ENCODE assay signal across 8 cellular contexts in genomic region chr21:31558839-31559367, GRCh38.
DNase-seq lines count a peak whose midpoint lies in the region; ATAC-seq and TF ChIP-seq lines count a peak whose summit lies in the region.

No MANE protein-coding gene starts in this region.

- H4K20me1 ChIP-seq in PC-9 (ENCODE audit: insufficient read depth): no peaks in the 10 kb centered on the region
- H4K20me1 ChIP-seq in neural progenitor cell (ENCODE audit: low read depth): peaks cover 17% of the 10 kb centered on the region

- peaks cover 39% of the 10 kb centered on the region for H3K27me3 ChIP-seq in HUES48 (ENCODE audit: control insufficient read depth, insufficient read depth, low read length)
- H3K27me3 ChIP-seq in PC-9 (ENCODE audit: insufficient read depth, low read depth): no peaks in the 10 kb centered on the region
- peaks cover 10% of the 10 kb centered on the region for H3K27me3 ChIP-seq in neural progenitor cell
- peaks cover 30 to 32% of the 10 kb centered on the region in 2 donors for H3K27me3 ChIP-seq in stomach smooth muscle (ENCODE audit: control insufficient read depth in 1 of 2, insufficient read depth in 2 of 2, low read length in 2 of 2)

- H3K9me3 ChIP-seq in HUES48 (ENCODE audit: control insufficient read depth, insufficient read depth, low read length) (no peaks in the 10 kb centered on the region), PC-9 (ENCODE audit: insufficient read depth, low read depth) (no peaks in the 10 kb centered on the region), neural progenitor cell (ENCODE audit: low read depth) (no peaks in the 10 kb centered on the region), stomach smooth muscle (ENCODE audit: control insufficient read depth in 2 of 2, low read length in 2 of 2) (no peaks in the 10 kb centered on the region)

- H3K27ac ChIP-seq in HUES48 (ENCODE audit: low read depth, low read length): peak overlapping the region; percentile 93
- peak overlapping the region; percentile 91; the same call in 1 of the 2 replicates for H3K27ac ChIP-seq in PC-9
- H3K27ac ChIP-seq in neural progenitor cell: peak overlapping the region; percentile 81
- no peak overlapping the region for H3K27ac ChIP-seq in stomach smooth muscle (ENCODE audit: low read length)

- peaks cover 46% of the 10 kb centered on the region for H3K4me1 Mint-ChIP-seq in neural progenitor cell

- peaks cover 6% of the 10 kb centered on the region for H3K27me3 Mint-ChIP-seq in neural progenitor cell (ENCODE audit: insufficient read depth, low read depth)

- no TSS peak for BruUV-seq in PC-9 (replicated peaks; lab: Mats Ljungman, UMichigan)

- peak overlapping the region; percentile 89 for H3K9ac ChIP-seq in HUES48 (ENCODE audit: low read depth, low read length)
- H3K9ac ChIP-seq in neural progenitor cell: peak overlapping the region; percentile 47
- no peak overlapping the region for H3K9ac ChIP-seq in stomach smooth muscle (ENCODE audit: low read length in 2 of 2)

- H3K36me3 ChIP-seq in HUES48 (ENCODE audit: control insufficient read depth, insufficient read depth, low read length) (no peaks in the 10 kb centered on the region), PC-9 (ENCODE audit: low read depth) (no peaks in the 10 kb centered on the region), neural progenitor cell (no peaks in the 10 kb centered on the region), stomach smooth muscle (ENCODE audit: control insufficient read depth in 2 of 2, insufficient read depth in 2 of 2, low read length in 2 of 2) (no peaks in the 10 kb centered on the region)

- H3K79me2 ChIP-seq in PC-9 (ENCODE audit: low read depth) (peaks cover 17% of the 10 kb centered on the region), neural progenitor cell (ENCODE audit: low read depth) (peaks cover 57% of the 10 kb centered on the region)

- no peaks in the 10 kb centered on the region for H3K9me3 Mint-ChIP-seq in neural progenitor cell

- H3K4me2 ChIP-seq in PC-9 (peak overlapping the region; percentile 90), neural progenitor cell (peak overlapping the region; percentile 94)

- CTCF ChIA-PET in PC-9 (lab: Charles Lee): interaction anchor here (0.6 to 0.9 kb wide), 5 partner anchors 14 to 99 kb away, joined by 3 to 23 read pairs (median 6); no protein-coding TSS in a partner anchor

- peak; percentile 87 for ATAC-seq in GM21367 (IDR thresholded peaks at IDR 0.05; ENCODE audit: unreplicated experiment)

- H3K9me2 ChIP-seq in PC-9 (ENCODE audit: insufficient read depth): no peaks in the 10 kb centered on the region

- POLR2A ChIA-PET in PC-9 (lab: Charles Lee; ENCODE audit: unreplicated experiment): no interaction called here

- peak; percentile 97 for DNase-seq in COR-L47 (lab: John Stamatoyannopoulos, UW)
- DNase-seq in PC-9: peak; percentile 85 to 93
- DNase-seq in activated effector memory CD4-positive, alpha-beta T cell treated with anti-CD3 and anti-CD28 coated beads, Interleukin-2, amount 50 U/mL, for 16 hours: peak; percentile 95
- peak; percentile 89 for DNase-seq in fibroblast of the conjunctiva (ENCODE audit: low read depth)
- DNase-seq in neural progenitor cell (ENCODE audit: low spot score): peak; percentile 99

- H3K4me1 ChIP-seq in HUES48 (ENCODE audit: control insufficient read depth, insufficient read depth, low read length): peaks cover 45% of the 10 kb centered on the region
- peaks cover 10% of the 10 kb centered on the region for H3K4me1 ChIP-seq in PC-9 (replicated peaks; ENCODE audit: insufficient read depth)
- H3K4me1 ChIP-seq in neural progenitor cell: peaks cover 42% of the 10 kb centered on the region
- peaks cover 25% of the 10 kb centered on the region for H3K4me1 ChIP-seq in stomach smooth muscle (ENCODE audit: control insufficient read depth, insufficient read depth, low read length)

- H2AFZ ChIP-seq in PC-9 (peak overlapping the region; percentile 83), neural progenitor cell (replicated peaks) (peak overlapping the region; percentile 30)

- no peak; the same call in 1 of the 2 replicates for TF ChIP-seq CTCF in PC-9 (conservative IDR thresholded peaks at IDR 0.05)
- TF ChIP-seq CTCF in neural progenitor cell (IDR thresholded peaks at IDR 0.05): peak; percentile 55

- intact Hi-C loops in PC-9 (cut with micrococcal nuclease; ENCODE audit: unreplicated experiment): loop anchor here (2.0 to 5.0 kb wide), 2 partner anchors 56 to 217 kb away; partner anchors contain the start of gene TIAM1

- H3K4me3 Mint-ChIP-seq in neural progenitor cell: peak overlapping the region; percentile 92

- H3K36me3 Mint-ChIP-seq in neural progenitor cell: peaks cover 12% of the 10 kb centered on the region

- peaks cover 3% of the 10 kb centered on the region; the same call in 1 of the 2 replicates for H3F3A ChIP-seq in PC-9 (ENCODE audit: insufficient read depth, low read depth)
- peaks cover 63% of the 10 kb centered on the region for H3F3A ChIP-seq in neural progenitor cell (ENCODE audit: low read depth)

- H3K4me3 ChIP-seq in HUES48 (ENCODE audit: low read depth, low read length): peak overlapping the region; percentile 82
- H3K4me3 ChIP-seq in PC-9: peak overlapping the region; percentile 80
- H3K4me3 ChIP-seq in neural progenitor cell: peak overlapping the region; percentile 81
- peak overlapping the region; percentile 74 to 77 for H3K4me3 ChIP-seq in stomach smooth muscle (ENCODE audit: low read length in 2 of 2)

- no peak overlapping the region for H3K27ac Mint-ChIP-seq in neural progenitor cell

Comparison
In these comparisons a context has a peak if more than half of its experiments do, and no peak if none do; other contexts are left out.
1. H3K9ac ChIP-seq: peak in HUES48 (single experiment) and neural progenitor cell (single experiment); none in stomach smooth muscle (0 of 2).
2. Peak in every context shown above with its lines, with median percentiles within 50 percentile points of each other: DNase-seq and H3K4me3 ChIP-seq.